Comparison of ENCODE assay signal across 11 cellular contexts in the genomic region with DNA sequence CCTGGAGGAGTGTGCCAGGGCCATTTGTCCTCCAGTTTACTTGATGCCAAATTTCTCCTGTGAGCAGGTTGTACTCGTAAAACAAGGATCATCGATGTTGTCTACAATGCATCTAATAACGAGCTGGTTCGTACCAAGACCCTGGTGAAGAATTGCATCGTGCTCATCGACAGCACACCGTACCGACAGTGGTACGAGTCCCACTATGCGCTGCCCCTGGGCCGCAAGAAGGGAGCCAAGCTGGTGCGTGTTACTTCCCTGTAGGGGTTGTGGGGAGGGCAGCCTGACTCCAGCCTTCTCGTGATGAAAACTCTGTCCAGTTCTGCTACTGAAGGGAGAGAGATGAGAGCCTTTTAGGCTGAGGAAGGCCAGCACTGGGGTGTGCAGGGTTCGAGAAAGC. TPM values are rescaled to one million over a fixed set of nuclear protein-coding genes. Genes with fewer than 3 reads are reported as not detected.
DNase-seq lines count a peak whose midpoint lies in the region; ATAC-seq, FAIRE-seq and TF ChIP-seq lines count a peak whose summit lies in the region.
"Had no signal": no experiment of that assay in that cellular context is flagged by ENCODE, and none has a peak within 500 bp of the region (broad histone marks: within the 10 kb centered on the region; RNA-seq: fewer than 3 reads in every experiment).

No MANE protein-coding gene starts in this region.

- H4K20me1 ChIP-seq in BLaER1 = peaks cover 49% of the 10 kb centered on the region

- TF ChIP-seq CTCF in kidney (IDR thresholded peaks at IDR 0.05; ENCODE audit: borderline replicate concordance, extremely low read depth, insufficient read depth) (no peak), GM13976 (IDR thresholded peaks at IDR 0.05; ENCODE audit: borderline replicate concordance, control extremely low read depth, extremely low read depth, insufficient read depth, missing control alignments) (no peak)

- in situ Hi-C loops in GM13976 (cut with MboI; ENCODE audit: low sequenced_read_pairs, unreplicated experiment) = no loop called here

- peak overlapping the region; percentile 96 for H3K4me3 ChIP-seq in BLaER1
- peak overlapping the region; percentile 72 for H3K4me3 ChIP-seq in HUES6 (ENCODE audit: low read depth, low read length)
- peak overlapping the region; percentile 89 for H3K4me3 ChIP-seq in adipocyte (ENCODE audit: low read length)
- no peak overlapping the region for H3K4me3 ChIP-seq in kidney (ENCODE audit: low read length in 2 of 2)

- ATAC-seq in HG03280 (IDR thresholded peaks at IDR 0.05; ENCODE audit: unreplicated experiment) (no peak), GM18873 (IDR thresholded peaks at IDR 0.05; ENCODE audit: low FRiP score, unreplicated experiment) (no peak)

- H3K27me3 ChIP-seq in BLaER1 = no peaks in the 10 kb centered on the region
- no peaks in the 10 kb centered on the region for H3K27me3 ChIP-seq in HUES6 (ENCODE audit: control insufficient read depth, insufficient read depth, low read length)
- H3K27me3 ChIP-seq in adipocyte (replicated peaks; ENCODE audit: control insufficient read depth, insufficient read depth, low read length) = no peaks in the 10 kb centered on the region

- peak overlapping the region; percentile 98 for H3K9ac ChIP-seq in BLaER1
- peak overlapping the region; percentile 98 for H3K9ac ChIP-seq in HUES6 (ENCODE audit: low read length)
- H3K9ac ChIP-seq in adipocyte (ENCODE audit: low read length) = peak overlapping the region; percentile 97
- peak overlapping the region in 1 of 2 donors; percentile 34 for H3K9ac ChIP-seq in kidney (ENCODE audit: low read length in 2 of 2)

- H3K4me2 ChIP-seq in BLaER1 = peak overlapping the region; percentile 98

- intact Hi-C loops in kidney (cut with DNase I) = no loop called here

- H3K27ac ChIP-seq in BLaER1 (peak overlapping the region; percentile 99), HUES6 (ENCODE audit: low read depth, low read length) (0 out of 2 replicates have a peak overlapping the region, but pooled peaks have one; percentile 90), kidney (ENCODE audit: low read depth in 2 of 2, low read length in 2 of 2) (no peak overlapping the region)

- H3K4me1 ChIP-seq in BLaER1 (peaks cover 38% of the 10 kb centered on the region), HUES6 (ENCODE audit: control insufficient read depth, insufficient read depth, low read length) (0 out of 2 replicates have a peak, but pooled peaks cover 6% of the 10 kb centered on the region), adipocyte (ENCODE audit: control insufficient read depth, insufficient read depth, low read length) (peaks cover 29% of the 10 kb centered on the region), kidney (ENCODE audit: control insufficient read depth in 1 of 2, insufficient read depth in 1 of 2, low read depth in 1 of 2, low read length in 2 of 2) (peaks cover 6% of the 10 kb centered on the region in 2 donors)

- DNase-seq in adipocyte (ENCODE audit: low read depth) (no peak), kidney (peak; percentile 54), GM13976 (ENCODE audit: low spot score) (no peak)
- no peak for DNase-seq in activated CD4-positive, CD25-positive, alpha-beta regulatory T cell treated with anti-CD3 and anti-CD28 coated beads, Interleukin-2, amount 50 U/mL, for 72 hours
- DNase-seq: activated CD4-positive, alpha-beta T cell treated with anti-CD3 and anti-CD28 coated beads for 1 hour; NCI-H1436 treated with DMSO at 0.1 percent for 48 hours; occipital lobe had no signal

- no peaks in the 10 kb centered on the region for H3K9me3 ChIP-seq in BLaER1
- no peaks in the 10 kb centered on the region for H3K9me3 ChIP-seq in HUES6 (ENCODE audit: control insufficient read depth, insufficient read depth, low read depth, low read length)
- H3K9me3 ChIP-seq in adipocyte (ENCODE audit: control insufficient read depth, low read length) = no peaks in the 10 kb centered on the region
- no peaks in the 10 kb centered on the region for H3K9me3 ChIP-seq in kidney (ENCODE audit: control insufficient read depth in 1 of 2, low read length in 2 of 2)

- H3K36me3 ChIP-seq in BLaER1 = peaks cover 65% of the 10 kb centered on the region
- peaks cover 51% of the 10 kb centered on the region for H3K36me3 ChIP-seq in HUES6 (ENCODE audit: control insufficient read depth, insufficient read depth, low read length)
- peaks cover 51% of the 10 kb centered on the region for H3K36me3 ChIP-seq in adipocyte (ENCODE audit: control insufficient read depth, insufficient read depth, low read length, severe bottlenecking)
- H3K36me3 ChIP-seq in kidney (ENCODE audit: control insufficient read depth in 1 of 2, insufficient read depth in 2 of 2, low read length in 2 of 2) = peaks cover 7 to 20% of the 10 kb centered on the region in 2 donors

- no peak for FAIRE-seq in kidney (lab: Jason Lieb, UNC)

RNA-seq across cellular contexts. Expression of a gene that starts 2.2 kb away (rescaled TPM):
- 1,449 TPM for total RNA-seq in kidney
- polyA plus RNA-seq in kidney (ENCODE audit: insufficient read depth, low read depth, low replicate concordance) = 1,538 TPM

RNA-seq across cellular contexts. Expression of a gene that starts 10.4 kb away (rescaled TPM):
- 0.50 TPM for total RNA-seq in kidney
- polyA plus RNA-seq in kidney (ENCODE audit: insufficient read depth, low read depth, low replicate concordance) = 0.37 TPM

RNA-seq across cellular contexts. Expression of a gene that starts 22.6 kb away (rescaled TPM):
- total RNA-seq in kidney = 24.3 TPM
- 4.4 TPM for polyA plus RNA-seq in kidney (ENCODE audit: insufficient read depth, low read depth, low replicate concordance)

RNA-seq across cellular contexts. Expression of a gene that starts 29.6 kb away (rescaled TPM):
- total RNA-seq in kidney = 1.2 TPM
- not detected for polyA plus RNA-seq in kidney (ENCODE audit: insufficient read depth, low read depth, low replicate concordance)
- total RNA-seq: occipital lobe had no signal

RNA-seq across cellular contexts. Expression of a gene that starts 30.8 kb away (rescaled TPM):
- 16.5 TPM for total RNA-seq in kidney
- 3.2 TPM for polyA plus RNA-seq in kidney (ENCODE audit: insufficient read depth, low read depth, low replicate concordance)

Comparison
In these comparisons a context has a peak if more than half of its experiments do, and no peak if none do; other contexts are left out.
1. H3K27ac ChIP-seq: peak in BLaER1 (single experiment) and HUES6 (single experiment); none in kidney (0 of 2).
2. H3K4me3 ChIP-seq: peak in BLaER1 (single experiment), HUES6 (single experiment) and adipocyte (single experiment); none in kidney (0 of 2).